Comparison of ENCODE assay signal across 1 cellular context in genomic region chr17:57338257-57338919, GRCh38.
TF ChIP-seq lines count a peak whose summit lies in the region.

No MANE protein-coding gene starts in this region.

TF ChIP-seq in WTC11, 78 proteins besides CTCF, POLR2A, EP300 and RAD21 (continued from another document):
- TF ChIP-seq, protein P1, sequence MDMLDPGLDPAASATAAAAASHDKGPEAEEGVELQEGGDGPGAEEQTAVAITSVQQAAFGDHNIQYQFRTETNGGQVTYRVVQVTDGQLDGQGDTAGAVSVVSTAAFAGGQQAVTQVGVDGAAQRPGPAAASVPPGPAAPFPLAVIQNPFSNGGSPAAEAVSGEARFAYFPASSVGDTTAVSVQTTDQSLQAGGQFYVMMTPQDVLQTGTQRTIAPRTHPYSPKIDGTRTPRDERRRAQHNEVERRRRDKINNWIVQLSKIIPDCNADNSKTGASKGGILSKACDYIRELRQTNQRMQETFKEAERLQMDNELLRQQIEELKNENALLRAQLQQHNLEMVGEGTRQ (CRISPR knock-in tag; IDR thresholded peaks at IDR 0.05), result no peak
- TF ChIP-seq ZNF138 (CRISPR knock-in tag; conservative IDR thresholded peaks at IDR 0.05), result no peak
- TF ChIP-seq NFATC4 (CRISPR knock-in tag; IDR thresholded peaks at IDR 0.05), result no peak
- TF ChIP-seq, protein P2, sequence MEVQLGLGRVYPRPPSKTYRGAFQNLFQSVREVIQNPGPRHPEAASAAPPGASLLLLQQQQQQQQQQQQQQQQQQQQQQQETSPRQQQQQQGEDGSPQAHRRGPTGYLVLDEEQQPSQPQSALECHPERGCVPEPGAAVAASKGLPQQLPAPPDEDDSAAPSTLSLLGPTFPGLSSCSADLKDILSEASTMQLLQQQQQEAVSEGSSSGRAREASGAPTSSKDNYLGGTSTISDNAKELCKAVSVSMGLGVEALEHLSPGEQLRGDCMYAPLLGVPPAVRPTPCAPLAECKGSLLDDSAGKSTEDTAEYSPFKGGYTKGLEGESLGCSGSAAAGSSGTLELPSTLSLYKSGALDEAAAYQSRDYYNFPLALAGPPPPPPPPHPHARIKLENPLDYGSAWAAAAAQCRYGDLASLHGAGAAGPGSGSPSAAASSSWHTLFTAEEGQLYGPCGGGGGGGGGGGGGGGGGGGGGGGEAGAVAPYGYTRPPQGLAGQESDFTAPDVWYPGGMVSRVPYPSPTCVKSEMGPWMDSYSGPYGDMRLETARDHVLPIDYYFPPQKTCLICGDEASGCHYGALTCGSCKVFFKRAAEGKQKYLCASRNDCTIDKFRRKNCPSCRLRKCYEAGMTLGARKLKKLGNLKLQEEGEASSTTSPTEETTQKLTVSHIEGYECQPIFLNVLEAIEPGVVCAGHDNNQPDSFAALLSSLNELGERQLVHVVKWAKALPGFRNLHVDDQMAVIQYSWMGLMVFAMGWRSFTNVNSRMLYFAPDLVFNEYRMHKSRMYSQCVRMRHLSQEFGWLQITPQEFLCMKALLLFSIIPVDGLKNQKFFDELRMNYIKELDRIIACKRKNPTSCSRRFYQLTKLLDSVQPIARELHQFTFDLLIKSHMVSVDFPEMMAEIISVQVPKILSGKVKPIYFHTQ (CRISPR knock-in tag; IDR thresholded peaks at IDR 0.05), result no peak
